Comparison of ENCODE assay signal across 15 cellular contexts in genomic region chr12:106586803-106587684, GRCh38. TPM values are rescaled to one million over a fixed set of nuclear protein-coding genes. Genes with fewer than 3 reads are reported as not detected.
A peak's percentile ranks its signal among the peaks of the same experiment; 100 is the strongest.
DNase-seq lines count a peak whose midpoint lies in the region; ATAC-seq, FAIRE-seq and TF ChIP-seq lines count a peak whose summit lies in the region.
"Had no signal": no experiment of that assay in that cellular context is flagged by ENCODE, and none has a peak within 500 bp of the region (broad histone marks: within the 10 kb centered on the region; RNA-seq: fewer than 3 reads in every experiment).

No MANE protein-coding gene starts in this region.

- DNase-seq in DMS 273 treated with DMSO at 0.1 percent for 48 hours (lab: John Stamatoyannopoulos, UW): peak; percentile 30
- peak; percentile 16 for DNase-seq in M059J (ENCODE audit: low read depth)
- DNase-seq in foreskin keratinocyte: peak in 1 of 2 donors; percentile 4
- no peak for DNase-seq in osteocyte (ENCODE audit: extremely low spot score, unreplicated experiment)
- no peak for DNase-seq in SIG-M5 treated with dmso at 0.1 percent for 504 hours (lab: John Stamatoyannopoulos, UW; ENCODE audit: unreplicated experiment)
- DNase-seq in GM19239 (ENCODE audit: insufficient read length, low spot score): no peak
- DNase-seq in erythroblast (lab: John Stamatoyannopoulos, UW): no peak
- DNase-seq: activated B cell treated with CpG ODN at 0.5 μM for 24 hours; activated naive CD4-positive, alpha-beta T cell treated with anti-CD3 and anti-CD28 coated beads, Interleukin-2, amount 10 ng/mL, durations not matched to agents 7 days and 5 days; Peyer's patch; stimulated activated CD4-positive, alpha-beta T cell treated with anti-CD3 and anti-CD28 coated beads, Interleukin-12 subunit alpha, Interleukin-12 subunit beta, amount 100 ng/mL, for 4 hours had no signal

- no peak overlapping the region for H3K27ac ChIP-seq in foreskin keratinocyte
- H3K27ac ChIP-seq: Peyer's patch had no signal

- H3K36me3 Mint-ChIP-seq in osteocyte (ENCODE audit: unreplicated experiment): no peaks in the 10 kb centered on the region
- H3K36me3 Mint-ChIP-seq: activated naive CD4-positive, alpha-beta T cell treated with anti-CD3 and anti-CD28 coated beads, Interleukin-2, amount 10 ng/mL, durations not matched to agents 7 days and 5 days; stimulated activated memory B cell treated with anti-CD40 and anti-IgM and Interleukin-4, amounts not matched to agents 10 μg/mL and 1 μg/mL and 100 μg/mL, for 72 hours had no signal

- H3K27me3 ChIP-seq in foreskin keratinocyte: peaks cover 99% of the 10 kb centered on the region

- H3K27ac Mint-ChIP-seq in osteocyte (ENCODE audit: unreplicated experiment): no peak overlapping the region
- H3K27ac Mint-ChIP-seq: activated B cell treated with CpG ODN at 0.5 μM for 24 hours; activated naive CD4-positive, alpha-beta T cell treated with anti-CD3 and anti-CD28 coated beads, Interleukin-2, amount 10 ng/mL, durations not matched to agents 7 days and 5 days; stimulated activated memory B cell treated with anti-CD40 and anti-IgM and Interleukin-4, amounts not matched to agents 10 μg/mL and 1 μg/mL and 100 μg/mL, for 72 hours had no signal

- H3K9me3 Mint-ChIP-seq in osteocyte (ENCODE audit: unreplicated experiment): no peaks in the 10 kb centered on the region
- H3K9me3 Mint-ChIP-seq: activated B cell treated with CpG ODN at 0.5 μM for 24 hours; activated naive CD4-positive, alpha-beta T cell treated with anti-CD3 and anti-CD28 coated beads, Interleukin-2, amount 10 ng/mL, durations not matched to agents 7 days and 5 days; stimulated activated memory B cell treated with anti-CD40 and anti-IgM and Interleukin-4, amounts not matched to agents 10 μg/mL and 1 μg/mL and 100 μg/mL, for 72 hours had no signal

- FAIRE-seq in GM19239 (lab: Jason Lieb, UNC): no peak
- FAIRE-seq: H54 had no signal

- no peaks in the 10 kb centered on the region for H3K4me1 ChIP-seq in foreskin keratinocyte

- ATAC-seq in foreskin keratinocyte (peak; percentile 33), GM18907 (IDR thresholded peaks at IDR 0.05; ENCODE audit: unreplicated experiment) (no peak)
- ATAC-seq: stimulated activated memory B cell treated with anti-CD40 and anti-IgM and Interleukin-4, amounts not matched to agents 10 μg/mL and 1 μg/mL and 100 μg/mL, for 72 hours had no signal

- TF ChIP-seq POLR2A in erythroblast (IDR thresholded peaks at IDR 0.05; ENCODE audit: low read length): no peak

- H3K4me3 Mint-ChIP-seq in osteocyte (ENCODE audit: unreplicated experiment): peak overlapping the region; percentile 58
- H3K4me3 Mint-ChIP-seq: activated B cell treated with CpG ODN at 0.5 μM for 24 hours; activated naive CD4-positive, alpha-beta T cell treated with anti-CD3 and anti-CD28 coated beads, Interleukin-2, amount 10 ng/mL, durations not matched to agents 7 days and 5 days; stimulated activated memory B cell treated with anti-CD40 and anti-IgM and Interleukin-4, amounts not matched to agents 10 μg/mL and 1 μg/mL and 100 μg/mL, for 72 hours had no signal

- TF ChIP-seq CTCF in foreskin keratinocyte (conservative IDR thresholded peaks at IDR 0.05) (no peak), osteocyte (IDR thresholded peaks at IDR 0.05) (no peak)

- peaks cover 49% of the 10 kb centered on the region for H3K4me1 Mint-ChIP-seq in osteocyte (ENCODE audit: unreplicated experiment)

- peaks cover 90% of the 10 kb centered on the region for H3K27me3 Mint-ChIP-seq in osteocyte (ENCODE audit: unreplicated experiment)

RNA-seq across cellular contexts. Expression of gene RFX4, which starts 4.2 kb away (rescaled TPM):
- total RNA-seq in M059J (2014; rRNA removed; shearing (Covaris generic)): not detected in 2 replicates
- total RNA-seq in foreskin keratinocyte (not detected in 2 replicates), osteocyte (not detected in 2 replicates)
- not detected in 2 replicates for polyA plus RNA-seq in foreskin keratinocyte
- total RNA-seq: activated B cell treated with CpG ODN at 0.5 μM for 24 hours, lung, Peyer's patch had no signal
- polyA plus RNA-seq: lung had no signal

Comparison
In these comparisons a context has a peak if more than half of its experiments do, and no peak if none do; other contexts are left out.
1. DNase-seq: peak in DMS 273 treated with DMSO at 0.1 percent for 48 hours (single experiment) and M059J (single experiment); none in osteocyte (single experiment), SIG-M5 treated with dmso at 0.1 percent for 504 hours (single experiment), GM19239 (single experiment) and erythroblast (0 of 2).